ENCODE assay signal across 20 cellular contexts in the genomic region with DNA sequence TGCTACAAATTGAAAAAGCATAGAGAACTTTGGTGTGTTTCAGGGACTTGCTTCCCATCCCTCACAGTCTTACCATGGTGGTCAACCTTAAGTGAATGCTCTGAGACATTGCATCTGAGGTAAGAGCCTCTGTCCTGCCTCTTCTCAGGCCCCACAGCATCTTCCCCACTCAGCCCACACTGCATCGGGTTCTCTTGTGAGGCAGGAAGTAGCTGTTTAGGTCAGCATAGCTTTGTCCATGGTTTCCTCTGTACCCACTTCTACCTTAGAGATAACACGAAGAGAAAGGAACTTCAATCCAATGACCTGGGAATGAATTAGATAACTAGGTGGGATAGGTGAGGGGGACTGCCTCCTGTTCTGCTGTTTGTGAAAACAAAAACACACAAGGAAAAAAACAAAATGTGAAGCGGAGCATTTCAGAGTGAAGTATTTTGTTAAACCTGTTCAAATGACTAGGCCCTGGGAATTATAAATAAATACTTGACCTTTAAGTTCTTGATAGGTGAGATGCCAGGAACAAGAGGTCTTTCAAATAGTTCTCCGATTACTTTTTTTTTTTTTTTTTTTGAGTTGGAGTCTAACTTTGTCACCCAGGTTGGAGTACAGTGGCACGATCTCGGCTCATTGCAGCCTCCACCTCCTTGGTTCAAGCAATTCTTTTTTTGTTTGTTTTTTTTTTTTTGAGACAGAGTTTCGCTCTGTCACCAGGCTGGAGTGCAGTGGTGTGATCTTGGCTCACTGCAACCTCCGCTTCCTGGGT. TPM values are rescaled to one million over a fixed set of nuclear protein-coding genes. Genes with fewer than 3 reads are reported as not detected.
DNase-seq lines count a peak whose midpoint lies in the region; ATAC-seq and TF ChIP-seq lines count a peak whose summit lies in the region.
"Had no signal": no experiment of that assay in that cellular context is flagged by ENCODE, and none has a peak within 500 bp of the region (broad histone marks: within the 10 kb centered on the region; RNA-seq: fewer than 3 reads in every experiment).

No MANE protein-coding gene starts in this region.

- H3K27me3 Mint-ChIP-seq in CD4-positive, CD25-positive, alpha-beta regulatory T cell: no peaks in the 10 kb centered on the region
- H3K27me3 Mint-ChIP-seq in activated naive CD8-positive, alpha-beta T cell treated with anti-CD3 and anti-CD28 coated beads, Interleukin-2, amount 50 U/mL, for 24 hours: no peaks in the 10 kb centered on the region
- H3K27me3 Mint-ChIP-seq: CD4-positive, alpha-beta memory T cell had no signal

- H3K9me3 Mint-ChIP-seq in CD4-positive, CD25-positive, alpha-beta regulatory T cell: no peaks in the 10 kb centered on the region
- no peaks in the 10 kb centered on the region for H3K9me3 Mint-ChIP-seq in activated naive CD8-positive, alpha-beta T cell treated with anti-CD3 and anti-CD28 coated beads, Interleukin-2, amount 50 U/mL, for 24 hours
- H3K9me3 Mint-ChIP-seq: CD4-positive, alpha-beta memory T cell; H9 had no signal

- intact Hi-C loops in left lung (cut with DNase I): no loop called here
- intact Hi-C loops in thyroid gland (cut with DNase I): no loop called here

- H3K27ac ChIP-seq in CD4-positive, CD25-positive, alpha-beta regulatory T cell (ENCODE audit: insufficient read depth, low read length, poor library complexity, severe bottlenecking): no peak overlapping the region
- H3K27ac ChIP-seq in left lung (peak overlapping the region in 1 of 2 donors; percentile 48), thyroid gland (peak overlapping the region; percentile 47 to 79 (median 77))
- H3K27ac ChIP-seq: 22Rv1, A549, C4-2B had no signal

- H3K36me3 ChIP-seq in CD4-positive, CD25-positive, alpha-beta regulatory T cell (ENCODE audit: control insufficient read depth, insufficient read depth, low read length): peaks cover 26% of the 10 kb centered on the region
- peaks cover 0 to 90% of the 10 kb centered on the region in 2 donors for H3K36me3 ChIP-seq in left lung
- peaks cover 0 to 8% of the 10 kb centered on the region in 2 donors for H3K36me3 ChIP-seq in thyroid gland

- no peak for ATAC-seq in CD4-positive, CD25-positive, alpha-beta regulatory T cell (ENCODE audit: low read depth in 2 of 2)
- ATAC-seq in left lung (peak; percentile 81), GM18520 (IDR thresholded peaks at IDR 0.05; ENCODE audit: unreplicated experiment) (no peak)
- ATAC-seq in activated naive CD8-positive, alpha-beta T cell treated with anti-CD3 and anti-CD28 coated beads, Interleukin-2, amount 50 U/mL, for 24 hours: no peak
- ATAC-seq: A549, GM12878 had no signal

- TF ChIP-seq CTCF in left lung (IDR thresholded peaks at IDR 0.05): no peak
- TF ChIP-seq CTCF in thyroid gland (IDR thresholded peaks at IDR 0.05): no peak

- H3K27me3 ChIP-seq in CD4-positive, CD25-positive, alpha-beta regulatory T cell (ENCODE audit: control insufficient read depth, insufficient read depth, low read length): no peaks in the 10 kb centered on the region
- H3K27me3 ChIP-seq in left lung (no peaks in the 10 kb centered on the region), thyroid gland (no peaks in the 10 kb centered on the region)

- TF ChIP-seq POLR2A in thyroid gland (IDR thresholded peaks at IDR 0.05): no peak

- peaks cover 39% of the 10 kb centered on the region for H3K36me3 Mint-ChIP-seq in CD4-positive, CD25-positive, alpha-beta regulatory T cell
- H3K36me3 Mint-ChIP-seq in activated naive CD8-positive, alpha-beta T cell treated with anti-CD3 and anti-CD28 coated beads, Interleukin-2, amount 50 U/mL, for 24 hours (ENCODE audit: low read depth): peaks cover 28% of the 10 kb centered on the region

- no peak overlapping the region for H3K4me3 Mint-ChIP-seq in CD4-positive, CD25-positive, alpha-beta regulatory T cell
- no peak overlapping the region for H3K4me3 Mint-ChIP-seq in activated naive CD8-positive, alpha-beta T cell treated with anti-CD3 and anti-CD28 coated beads, Interleukin-2, amount 50 U/mL, for 24 hours
- H3K4me3 Mint-ChIP-seq: CD4-positive, alpha-beta memory T cell; H9 had no signal

- 61 to 64% methylated on average over 8 of the region's 8 CpGs for WGBS in thyroid gland, 2 donors

- no peaks in the 10 kb centered on the region for H3K4me1 ChIP-seq in CD4-positive, CD25-positive, alpha-beta regulatory T cell (ENCODE audit: control insufficient read depth, insufficient read depth, low read length, poor library complexity, severe bottlenecking)
- H3K4me1 ChIP-seq in left lung (no peaks in the 10 kb centered on the region), thyroid gland (peaks cover 17 to 21% of the 10 kb centered on the region in 2 donors)
- H3K4me1 ChIP-seq: A549 had no signal

- H3K4me3 ChIP-seq in CD4-positive, CD25-positive, alpha-beta regulatory T cell (ENCODE audit: low read depth, low read length): no peak overlapping the region
- no peak overlapping the region for H3K4me3 ChIP-seq in left lung
- no peak overlapping the region for H3K4me3 ChIP-seq in thyroid gland (replicated peaks in 1 of 3)
- H3K4me3 ChIP-seq: A549, GM12878 had no signal

- H3K9me3 ChIP-seq in CD4-positive, CD25-positive, alpha-beta regulatory T cell (ENCODE audit: control insufficient read depth in 2 of 2, low read length in 2 of 2): no peaks in the 10 kb centered on the region
- H3K9me3 ChIP-seq in left lung (no peaks in the 10 kb centered on the region), thyroid gland (no peaks in the 10 kb centered on the region)
- H3K9me3 ChIP-seq: A549 had no signal

- DNase-seq in DMS53 (lab: John Stamatoyannopoulos, UW) (peak; percentile 10), DMS53 treated with DMSO at 0.1 percent for 48 hours (lab: John Stamatoyannopoulos, UW; ENCODE audit: unreplicated experiment) (no peak), left lung (no peak), thyroid gland (peak in 1 of 2 donors; percentile 12), dedifferentiated amniotic fluid mesenchymal stem cell (ENCODE audit: extremely low spot score) (no peak)
- no peak for DNase-seq in CD4-positive, CD25-positive, alpha-beta regulatory T cell
- DNase-seq in activated naive CD8-positive, alpha-beta T cell treated with anti-CD3 and anti-CD28 coated beads, Interleukin-2, amount 50 U/mL, for 24 hours: no peak
- DNase-seq: AML-193; CD4-positive, alpha-beta memory T cell; DMS153; DND-41; EL; H9 had no signal

- H3K27ac Mint-ChIP-seq in CD4-positive, CD25-positive, alpha-beta regulatory T cell: peak overlapping the region in 2 of 3 donors; percentile 27 to 38
- H3K27ac Mint-ChIP-seq in activated naive CD8-positive, alpha-beta T cell treated with anti-CD3 and anti-CD28 coated beads, Interleukin-2, amount 50 U/mL, for 24 hours: no peak overlapping the region
- H3K27ac Mint-ChIP-seq: H9 had no signal

- H3K4me1 Mint-ChIP-seq in CD4-positive, CD25-positive, alpha-beta regulatory T cell: peaks cover 0 to 4% (median 2%) of the 10 kb centered on the region in 4 donors
- H3K4me1 Mint-ChIP-seq in activated naive CD8-positive, alpha-beta T cell treated with anti-CD3 and anti-CD28 coated beads, Interleukin-2, amount 50 U/mL, for 24 hours: no peaks in the 10 kb centered on the region
- H3K4me1 Mint-ChIP-seq: CD4-positive, alpha-beta memory T cell; H9 had no signal

RNA-seq across cellular contexts. Expression of a gene that starts 17.7 kb away (rescaled TPM):
- 14.4 TPM for total RNA-seq in CD4-positive, CD25-positive, alpha-beta regulatory T cell
- under 1 TPM; 0.32 to 0.47 (median 0.38) TPM for polyA plus RNA-seq in CD4-positive, CD25-positive, alpha-beta regulatory T cell
- total RNA-seq in left lung (10 to 100 TPM; 19.4 to 22.4 TPM), thyroid gland (10 to 100 TPM; 17.1 to 22.3 (median 20.1) TPM)

RNA-seq across cellular contexts. Expression of a gene that starts 25.5 kb away (rescaled TPM):
- total RNA-seq in CD4-positive, CD25-positive, alpha-beta regulatory T cell: 0.07 TPM
- not detected for polyA plus RNA-seq in CD4-positive, CD25-positive, alpha-beta regulatory T cell
- total RNA-seq in left lung: under 1 TPM in 1 of 2 donors, not detected in 1; 0.50 TPM
- total RNA-seq in thyroid gland: under 1 TPM in 2 of 4 donors, not detected in 2; under 0.01 to 0.13 TPM
- total RNA-seq: G401, H9 had no signal
- polyA plus RNA-seq: BJ; CD4-positive, alpha-beta memory T cell had no signal

RNA-seq across cellular contexts. Expression of a gene that starts 59.0 kb away (rescaled TPM):
- 2.3 TPM for total RNA-seq in CD4-positive, CD25-positive, alpha-beta regulatory T cell
- polyA plus RNA-seq in CD4-positive, CD25-positive, alpha-beta regulatory T cell: under 1 TPM in 2 of 4 donors, not detected in 2; 0.22 to 0.30 TPM
- total RNA-seq in left lung (10 to 100 TPM; 49.1 to 51.0 TPM), thyroid gland (10 to 100 TPM; 13.0 to 40.8 (median 24.6) TPM)
- total RNA-seq: CD4-positive, alpha-beta memory T cell had no signal
